1 cellular context compared by ENCODE assay signal in the genomic region with DNA sequence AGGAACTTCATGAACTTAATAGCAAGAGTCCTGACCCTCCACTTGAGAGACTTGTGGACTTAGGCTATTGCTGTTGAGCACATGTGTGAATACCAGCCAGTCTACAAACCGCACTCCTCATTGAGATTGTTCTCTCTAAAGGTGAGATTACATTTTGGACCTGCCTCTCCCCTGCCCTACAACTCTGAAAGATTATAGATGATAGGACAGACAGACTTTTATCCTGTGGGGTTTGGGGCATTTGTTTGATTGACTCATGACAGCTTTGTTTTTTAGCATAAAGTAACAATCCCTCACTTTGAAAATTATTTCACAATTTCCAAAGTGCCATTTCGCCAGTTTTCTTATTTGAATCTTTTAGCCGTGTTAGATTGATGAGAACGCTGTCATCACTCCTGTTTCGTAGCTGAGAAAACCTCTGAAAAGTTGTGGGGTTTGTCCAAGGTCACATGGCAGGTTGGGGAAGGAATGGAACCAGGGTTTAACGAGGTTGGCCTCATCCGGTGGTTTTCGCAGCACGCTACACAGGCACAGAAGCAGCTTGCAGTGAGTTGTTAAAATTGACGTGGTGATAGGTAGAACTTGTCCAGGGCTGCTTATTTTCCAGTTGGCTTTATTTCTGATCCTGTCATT.
TF ChIP-seq lines count a peak whose summit lies in the region.

No MANE protein-coding gene starts in this region.

TF ChIP-seq in K562, 482 proteins besides CTCF, POLR2A, EP300 and RAD21 (continued from another document):
- TF ChIP-seq ETV1 (tag; conservative IDR thresholded peaks at IDR 0.05; ENCODE audit: low read depth): peak; percentile 64
- TF ChIP-seq ESRRA (IDR thresholded peaks at IDR 0.05; ENCODE audit: borderline replicate concordance, low read depth): peak; percentile 51; the same call in 1 of the 2 replicates
- 0 out of 2 replicates have a peak, but pooled peaks have one; percentile 47 for TF ChIP-seq ZNF175 (CRISPR knock-in tag; IDR thresholded peaks at IDR 0.05; ENCODE audit: low read depth)
- TF ChIP-seq, protein P1, sequence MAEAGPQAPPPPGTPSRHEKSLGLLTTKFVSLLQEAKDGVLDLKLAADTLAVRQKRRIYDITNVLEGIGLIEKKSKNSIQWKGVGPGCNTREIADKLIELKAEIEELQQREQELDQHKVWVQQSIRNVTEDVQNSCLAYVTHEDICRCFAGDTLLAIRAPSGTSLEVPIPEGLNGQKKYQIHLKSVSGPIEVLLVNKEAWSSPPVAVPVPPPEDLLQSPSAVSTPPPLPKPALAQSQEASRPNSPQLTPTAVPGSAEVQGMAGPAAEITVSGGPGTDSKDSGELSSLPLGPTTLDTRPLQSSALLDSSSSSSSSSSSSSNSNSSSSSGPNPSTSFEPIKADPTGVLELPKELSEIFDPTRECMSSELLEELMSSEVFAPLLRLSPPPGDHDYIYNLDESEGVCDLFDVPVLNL (CRISPR knock-in tag; IDR thresholded peaks at IDR 0.05; ENCODE audit: low read depth): no peak
- TF ChIP-seq YY1 (IDR thresholded peaks at IDR 0.05; ENCODE audit: borderline replicate concordance in 1 of 3, control insufficient read depth in 1 of 3, extremely low read depth in 1 of 3, insufficient read depth in 3 of 3, insufficient read length in 1 of 3, insufficient replicate concordance in 2 of 3, low read depth in 1 of 3, low read length in 2 of 3): no peak
- TF ChIP-seq, protein P2, sequence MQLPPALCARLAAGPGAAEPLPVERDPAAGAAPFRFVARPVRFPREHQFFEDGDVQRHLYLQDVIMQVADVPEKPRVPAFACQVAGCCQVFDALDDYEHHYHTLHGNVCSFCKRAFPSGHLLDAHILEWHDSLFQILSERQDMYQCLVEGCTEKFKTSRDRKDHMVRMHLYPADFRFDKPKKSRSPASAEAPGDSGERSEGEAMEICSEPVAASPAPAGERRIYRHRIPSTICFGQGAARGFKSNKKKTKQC (CRISPR knock-in tag; IDR thresholded peaks at IDR 0.05): no peak
- 0 out of 2 replicates have a peak, but pooled peaks have one; percentile 10 for TF ChIP-seq SMARCA4 (IDR thresholded peaks at IDR 0.05)
- no peak for TF ChIP-seq RBM14 (IDR thresholded peaks at IDR 0.05; ENCODE audit: borderline replicate concordance, insufficient read depth, low read depth, low read length)
- no peak for TF ChIP-seq MYNN (IDR thresholded peaks at IDR 0.05)
- TF ChIP-seq MYNN (CRISPR knock-in tag; IDR thresholded peaks at IDR 0.05): no peak
- no peak for TF ChIP-seq MCM3 (IDR thresholded peaks at IDR 0.05)
- TF ChIP-seq NRF1 (conservative IDR thresholded peaks at IDR 0.05 in 1 of 2, IDR thresholded peaks at IDR 0.05 in 1 of 2): peak; percentile 79 to 82
- no peak for TF ChIP-seq ZNF668 (CRISPR knock-in tag; IDR thresholded peaks at IDR 0.05)
- no peak for TF ChIP-seq STAT5A (IDR thresholded peaks at IDR 0.05; ENCODE audit: borderline replicate concordance, low read length)
- no peak for TF ChIP-seq HDAC2 (IDR thresholded peaks at IDR 0.05)
- TF ChIP-seq TEAD4 (IDR thresholded peaks at IDR 0.05; ENCODE audit: low read length): no peak
- TF ChIP-seq TEAD4 (CRISPR knock-in tag; IDR thresholded peaks at IDR 0.05; ENCODE audit: borderline replicate concordance): no peak
- TF ChIP-seq ZSCAN32 (CRISPR knock-in tag; IDR thresholded peaks at IDR 0.05): no peak
- TF ChIP-seq ZFX (CRISPR knock-in tag; IDR thresholded peaks at IDR 0.05): no peak
- TF ChIP-seq, protein P3, sequence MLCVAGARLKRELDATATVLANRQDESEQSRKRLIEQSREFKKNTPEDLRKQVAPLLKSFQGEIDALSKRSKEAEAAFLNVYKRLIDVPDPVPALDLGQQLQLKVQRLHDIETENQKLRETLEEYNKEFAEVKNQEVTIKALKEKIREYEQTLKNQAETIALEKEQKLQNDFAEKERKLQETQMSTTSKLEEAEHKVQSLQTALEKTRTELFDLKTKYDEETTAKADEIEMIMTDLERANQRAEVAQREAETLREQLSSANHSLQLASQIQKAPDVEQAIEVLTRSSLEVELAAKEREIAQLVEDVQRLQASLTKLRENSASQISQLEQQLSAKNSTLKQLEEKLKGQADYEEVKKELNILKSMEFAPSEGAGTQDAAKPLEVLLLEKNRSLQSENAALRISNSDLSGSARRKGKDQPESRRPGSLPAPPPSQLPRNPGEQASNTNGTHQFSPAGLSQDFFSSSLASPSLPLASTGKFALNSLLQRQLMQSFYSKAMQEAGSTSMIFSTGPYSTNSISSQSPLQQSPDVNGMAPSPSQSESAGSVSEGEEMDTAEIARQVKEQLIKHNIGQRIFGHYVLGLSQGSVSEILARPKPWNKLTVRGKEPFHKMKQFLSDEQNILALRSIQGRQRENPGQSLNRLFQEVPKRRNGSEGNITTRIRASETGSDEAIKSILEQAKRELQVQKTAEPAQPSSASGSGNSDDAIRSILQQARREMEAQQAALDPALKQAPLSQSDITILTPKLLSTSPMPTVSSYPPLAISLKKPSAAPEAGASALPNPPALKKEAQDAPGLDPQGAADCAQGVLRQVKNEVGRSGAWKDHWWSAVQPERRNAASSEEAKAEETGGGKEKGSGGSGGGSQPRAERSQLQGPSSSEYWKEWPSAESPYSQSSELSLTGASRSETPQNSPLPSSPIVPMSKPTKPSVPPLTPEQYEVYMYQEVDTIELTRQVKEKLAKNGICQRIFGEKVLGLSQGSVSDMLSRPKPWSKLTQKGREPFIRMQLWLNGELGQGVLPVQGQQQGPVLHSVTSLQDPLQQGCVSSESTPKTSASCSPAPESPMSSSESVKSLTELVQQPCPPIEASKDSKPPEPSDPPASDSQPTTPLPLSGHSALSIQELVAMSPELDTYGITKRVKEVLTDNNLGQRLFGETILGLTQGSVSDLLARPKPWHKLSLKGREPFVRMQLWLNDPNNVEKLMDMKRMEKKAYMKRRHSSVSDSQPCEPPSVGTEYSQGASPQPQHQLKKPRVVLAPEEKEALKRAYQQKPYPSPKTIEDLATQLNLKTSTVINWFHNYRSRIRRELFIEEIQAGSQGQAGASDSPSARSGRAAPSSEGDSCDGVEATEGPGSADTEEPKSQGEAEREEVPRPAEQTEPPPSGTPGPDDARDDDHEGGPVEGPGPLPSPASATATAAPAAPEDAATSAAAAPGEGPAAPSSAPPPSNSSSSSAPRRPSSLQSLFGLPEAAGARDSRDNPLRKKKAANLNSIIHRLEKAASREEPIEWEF (CRISPR knock-in tag; IDR thresholded peaks at IDR 0.05): no peak
- TF ChIP-seq KLF6 (CRISPR knock-in tag; IDR thresholded peaks at IDR 0.05; ENCODE audit: borderline replicate concordance): no peak
- no peak for TF ChIP-seq TAF1 (IDR thresholded peaks at IDR 0.05; ENCODE audit: control insufficient read depth, extremely low read depth, insufficient read depth, low read length, severe bottlenecking)
- no peak for TF ChIP-seq EHMT2 (IDR thresholded peaks at IDR 0.05)
- TF ChIP-seq TARDBP (IDR thresholded peaks at IDR 0.05): no peak
- TF ChIP-seq, protein P4, sequence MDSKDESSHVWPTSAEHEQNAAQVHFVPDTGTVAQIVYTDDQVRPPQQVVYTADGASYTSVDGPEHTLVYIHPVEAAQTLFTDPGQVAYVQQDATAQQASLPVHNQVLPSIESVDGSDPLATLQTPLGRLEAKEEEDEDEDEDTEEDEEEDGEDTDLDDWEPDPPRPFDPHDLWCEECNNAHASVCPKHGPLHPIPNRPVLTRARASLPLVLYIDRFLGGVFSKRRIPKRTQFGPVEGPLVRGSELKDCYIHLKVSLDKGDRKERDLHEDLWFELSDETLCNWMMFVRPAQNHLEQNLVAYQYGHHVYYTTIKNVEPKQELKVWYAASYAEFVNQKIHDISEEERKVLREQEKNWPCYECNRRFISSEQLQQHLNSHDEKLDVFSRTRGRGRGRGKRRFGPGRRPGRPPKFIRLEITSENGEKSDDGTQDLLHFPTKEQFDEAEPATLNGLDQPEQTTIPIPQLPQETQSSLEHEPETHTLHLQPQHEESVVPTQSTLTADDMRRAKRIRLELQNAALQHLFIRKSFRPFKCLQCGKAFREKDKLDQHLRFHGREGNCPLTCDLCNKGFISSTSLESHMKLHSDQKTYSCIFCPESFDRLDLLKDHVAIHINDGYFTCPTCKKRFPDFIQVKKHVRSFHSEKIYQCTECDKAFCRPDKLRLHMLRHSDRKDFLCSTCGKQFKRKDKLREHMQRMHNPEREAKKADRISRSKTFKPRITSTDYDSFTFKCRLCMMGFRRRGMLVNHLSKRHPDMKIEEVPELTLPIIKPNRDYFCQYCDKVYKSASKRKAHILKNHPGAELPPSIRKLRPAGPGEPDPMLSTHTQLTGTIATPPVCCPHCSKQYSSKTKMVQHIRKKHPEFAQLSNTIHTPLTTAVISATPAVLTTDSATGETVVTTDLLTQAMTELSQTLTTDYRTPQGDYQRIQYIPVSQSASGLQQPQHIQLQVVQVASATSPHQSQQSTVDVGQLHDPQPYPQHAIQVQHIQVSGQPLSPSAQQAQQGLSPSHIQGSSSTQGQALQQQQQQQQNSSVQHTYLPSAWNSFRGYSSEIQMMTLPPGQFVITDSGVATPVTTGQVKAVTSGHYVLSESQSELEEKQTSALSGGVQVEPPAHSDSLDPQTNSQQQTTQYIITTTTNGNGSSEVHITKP (IDR thresholded peaks at IDR 0.05; ENCODE audit: partially characterized antibody): no peak
- no peak for TF ChIP-seq MTA2 (IDR thresholded peaks at IDR 0.05; ENCODE audit: low read depth)
- no peak for TF ChIP-seq MED1 (CRISPR knock-in tag; IDR thresholded peaks at IDR 0.05; ENCODE audit: borderline replicate concordance)
- TF ChIP-seq, protein P5, sequence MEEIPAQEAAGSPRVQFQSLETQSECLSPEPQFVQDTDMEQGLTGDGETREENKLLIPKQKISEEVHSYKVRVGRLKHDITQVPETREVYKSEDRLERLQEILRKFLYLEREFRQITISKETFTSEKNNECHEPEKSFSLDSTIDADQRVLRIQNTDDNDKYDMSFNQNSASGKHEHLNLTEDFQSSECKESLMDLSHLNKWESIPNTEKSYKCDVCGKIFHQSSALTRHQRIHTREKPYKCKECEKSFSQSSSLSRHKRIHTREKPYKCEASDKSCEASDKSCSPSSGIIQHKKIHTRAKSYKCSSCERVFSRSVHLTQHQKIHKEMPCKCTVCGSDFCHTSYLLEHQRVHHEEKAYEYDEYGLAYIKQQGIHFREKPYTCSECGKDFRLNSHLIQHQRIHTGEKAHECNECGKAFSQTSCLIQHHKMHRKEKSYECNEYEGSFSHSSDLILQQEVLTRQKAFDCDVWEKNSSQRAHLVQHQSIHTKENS (CRISPR knock-in tag; IDR thresholded peaks at IDR 0.05): no peak
- TF ChIP-seq ZNF699 (CRISPR knock-in tag; IDR thresholded peaks at IDR 0.05; ENCODE audit: insufficient replicate concordance): no peak
- peak; percentile 54; the same call in 1 of the 2 replicates for TF ChIP-seq RAD51 (IDR thresholded peaks at IDR 0.05; ENCODE audit: borderline replicate concordance, low read depth)
- TF ChIP-seq, protein P6, sequence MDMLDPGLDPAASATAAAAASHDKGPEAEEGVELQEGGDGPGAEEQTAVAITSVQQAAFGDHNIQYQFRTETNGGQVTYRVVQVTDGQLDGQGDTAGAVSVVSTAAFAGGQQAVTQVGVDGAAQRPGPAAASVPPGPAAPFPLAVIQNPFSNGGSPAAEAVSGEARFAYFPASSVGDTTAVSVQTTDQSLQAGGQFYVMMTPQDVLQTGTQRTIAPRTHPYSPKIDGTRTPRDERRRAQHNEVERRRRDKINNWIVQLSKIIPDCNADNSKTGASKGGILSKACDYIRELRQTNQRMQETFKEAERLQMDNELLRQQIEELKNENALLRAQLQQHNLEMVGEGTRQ (CRISPR knock-in tag; IDR thresholded peaks at IDR 0.05): peak; percentile 51; the same call in 1 of the 2 replicates
- TF ChIP-seq PHF20 (IDR thresholded peaks at IDR 0.05; ENCODE audit: partially characterized antibody): no peak
